ENCODE assay signal across 22 cellular contexts in the genomic region with DNA sequence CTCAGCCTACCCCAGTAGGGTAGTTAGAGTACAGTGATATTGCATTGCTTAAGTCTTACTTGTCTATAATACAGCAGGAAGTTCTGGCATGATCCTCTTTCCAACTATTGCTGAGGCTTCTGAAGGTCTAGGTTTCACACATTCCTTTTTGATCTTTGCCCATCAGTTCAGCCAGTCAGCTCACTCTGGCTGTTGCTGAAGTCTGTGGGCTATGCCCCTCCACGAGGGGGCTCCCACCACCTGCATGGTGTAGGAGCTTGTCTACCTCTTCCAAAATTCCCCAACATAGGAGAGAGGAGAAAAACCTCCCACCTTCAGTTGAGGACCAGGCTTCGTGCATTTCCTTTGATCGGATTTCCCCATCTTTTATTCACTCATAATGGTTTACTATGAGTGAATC. TPM values are rescaled to one million over a fixed set of nuclear protein-coding genes. Genes with fewer than 3 reads are reported as not detected.
DNase-seq lines count a peak whose midpoint lies in the region; ATAC-seq and TF ChIP-seq lines count a peak whose summit lies in the region.
"Had no signal": no experiment of that assay in that cellular context is flagged by ENCODE, and none has a peak within 500 bp of the region (broad histone marks: within the 10 kb centered on the region; RNA-seq: fewer than 3 reads in every experiment).

No MANE protein-coding gene starts in this region.

- TF ChIP-seq CTCF in DOHH2 (IDR thresholded peaks at IDR 0.05; ENCODE audit: low read depth, low read length, poor library complexity, severe bottlenecking) (peak; percentile 14), OCI-LY7 (conservative IDR thresholded peaks at IDR 0.05; ENCODE audit: low read length) (peak; percentile 54)

- H4K20me1 ChIP-seq in DOHH2 (ENCODE audit: control insufficient read depth, insufficient read depth, low read depth, low read length) = no peaks in the 10 kb centered on the region
- no peaks in the 10 kb centered on the region for H4K20me1 ChIP-seq in Karpas-422 (ENCODE audit: insufficient read depth, low read depth, low read length)
- no peaks in the 10 kb centered on the region for H4K20me1 ChIP-seq in OCI-LY7 (ENCODE audit: insufficient read depth, low read length)
- H4K20me1 ChIP-seq: BLaER1 treated with 17β-estradiol and CSF1 and Interleukin-3, amounts not matched to agents 10 nM and 100 nM had no signal

- no peak overlapping the region for H3K4me3 ChIP-seq in DOHH2 (ENCODE audit: low read length)
- H3K4me3 ChIP-seq in Karpas-422 (ENCODE audit: low read length) = no peak overlapping the region
- H3K4me3 ChIP-seq in OCI-LY7 (ENCODE audit: low read depth, low read length, poor library complexity, severe bottlenecking) = no peak overlapping the region
- H3K4me3 ChIP-seq in CD4-positive, alpha-beta memory T cell (ENCODE audit: low read length in 2 of 2) = no peak overlapping the region
- H3K4me3 ChIP-seq: A549; BLaER1 treated with 17β-estradiol and CSF1 and Interleukin-3, amounts not matched to agents 10 nM and 100 nM; GM23338 had no signal

- BruUV-seq in OCI-LY7 (replicated peaks; lab: Mats Ljungman, UMichigan) = no TSS peak

- peaks cover 7 to 12% of the 10 kb centered on the region in 2 donors for H3K27me3 Mint-ChIP-seq in CD4-positive, alpha-beta memory T cell

- H3K36me3 ChIP-seq in DOHH2 (ENCODE audit: control insufficient read depth, low read length) (no peaks in the 10 kb centered on the region), Karpas-422 (ENCODE audit: insufficient read depth, low read length) (no peaks in the 10 kb centered on the region; the same call in 1 of the 2 replicates), OCI-LY7 (ENCODE audit: insufficient read depth, low read length) (no peaks in the 10 kb centered on the region)
- no peaks in the 10 kb centered on the region for H3K36me3 ChIP-seq in CD4-positive, alpha-beta memory T cell (ENCODE audit: insufficient read depth, low read length)
- H3K36me3 ChIP-seq: BE2C had no signal

- H2AFZ ChIP-seq in Karpas-422 (ENCODE audit: low read length) (0 out of 2 replicates have a peak overlapping the region, but pooled peaks have one; percentile 41), OCI-LY7 (ENCODE audit: low read length) (no peak overlapping the region)

- H3K9ac ChIP-seq in Karpas-422 (ENCODE audit: low read length) = no peak overlapping the region
- H3K9ac ChIP-seq: BLaER1 treated with 17β-estradiol and CSF1 and Interleukin-3, amounts not matched to agents 10 nM and 100 nM had no signal

- no peaks in the 10 kb centered on the region for H3K9me2 ChIP-seq in DOHH2 (replicated peaks; ENCODE audit: control insufficient read depth, low read length)
- no peaks in the 10 kb centered on the region for H3K9me2 ChIP-seq in Karpas-422 (replicated peaks; ENCODE audit: insufficient read depth, low read length)
- H3K9me2 ChIP-seq in OCI-LY7 (ENCODE audit: insufficient read depth, low read length) = no peaks in the 10 kb centered on the region

- H3K9me3 ChIP-seq in DOHH2 (ENCODE audit: control insufficient read depth, insufficient read depth, low read length) = no peaks in the 10 kb centered on the region
- H3K9me3 ChIP-seq in Karpas-422 (ENCODE audit: low read length) = peaks cover 4% of the 10 kb centered on the region; the same call in 1 of the 2 replicates
- H3K9me3 ChIP-seq in OCI-LY7 (ENCODE audit: low read length) = no peaks in the 10 kb centered on the region
- H3K9me3 ChIP-seq in CD4-positive, alpha-beta memory T cell (ENCODE audit: control insufficient read depth in 1 of 2, low read length in 2 of 2) = no peaks in the 10 kb centered on the region
- H3K9me3 ChIP-seq: BE2C had no signal

- H3K4me3 Mint-ChIP-seq in CD4-positive, alpha-beta memory T cell = no peak overlapping the region
- H3K4me3 Mint-ChIP-seq: CD14-positive monocyte; CD4-positive, alpha-beta T cell; GM23338; H9 had no signal

- H3K4me1 ChIP-seq in DOHH2 (ENCODE audit: control insufficient read depth, low read length) (no peaks in the 10 kb centered on the region), Karpas-422 (ENCODE audit: low read length) (peaks cover 33% of the 10 kb centered on the region), OCI-LY7 (ENCODE audit: insufficient read depth, low read length, poor library complexity, severe bottlenecking) (no peaks in the 10 kb centered on the region)
- H3K4me1 ChIP-seq in CD4-positive, alpha-beta memory T cell (ENCODE audit: insufficient read depth, low read length) = no peaks in the 10 kb centered on the region
- H3K4me1 ChIP-seq: A549, BE2C had no signal

- peaks cover 0 to 4% of the 10 kb centered on the region in 2 donors for H3K36me3 Mint-ChIP-seq in CD4-positive, alpha-beta memory T cell
- H3K36me3 Mint-ChIP-seq: CD14-positive monocyte had no signal

- H3K27ac Mint-ChIP-seq in CD4-positive, alpha-beta memory T cell = no peak overlapping the region
- H3K27ac Mint-ChIP-seq: CD14-positive monocyte; CD4-positive, alpha-beta T cell; GM23338; H9 had no signal

- H3K27ac ChIP-seq in DOHH2 (ENCODE audit: low read depth, low read length) (no peak overlapping the region), Karpas-422 (ENCODE audit: low read length) (no peak overlapping the region), OCI-LY7 (ENCODE audit: low read depth, low read length, poor library complexity, severe bottlenecking) (no peak overlapping the region)
- no peak overlapping the region for H3K27ac ChIP-seq in CD4-positive, alpha-beta memory T cell (ENCODE audit: low read depth, low read length)
- H3K27ac ChIP-seq: A549; BLaER1 treated with 17β-estradiol and CSF1 and Interleukin-3, amounts not matched to agents 10 nM and 100 nM had no signal

- no peaks in the 10 kb centered on the region for H3K27me3 ChIP-seq in DOHH2 (ENCODE audit: control insufficient read depth, low read length)
- H3K27me3 ChIP-seq in Karpas-422 (ENCODE audit: low read length) = no peaks in the 10 kb centered on the region
- H3K27me3 ChIP-seq in CD4-positive, alpha-beta memory T cell (ENCODE audit: insufficient read depth, low read length) = no peaks in the 10 kb centered on the region
- H3K27me3 ChIP-seq: BE2C; BLaER1 treated with 17β-estradiol and CSF1 and Interleukin-3, amounts not matched to agents 10 nM and 100 nM had no signal

- no peak overlapping the region for H3K4me2 ChIP-seq in DOHH2 (ENCODE audit: low read length)
- H3K4me2 ChIP-seq in Karpas-422 (ENCODE audit: low read depth, low read length, poor library complexity, severe bottlenecking) = no peak overlapping the region
- no peak overlapping the region for H3K4me2 ChIP-seq in OCI-LY7 (ENCODE audit: low read length)
- H3K4me2 ChIP-seq: A549; BLaER1 treated with 17β-estradiol and CSF1 and Interleukin-3, amounts not matched to agents 10 nM and 100 nM; GM23338 had no signal

- DNase-seq in Karpas-422 = peak; percentile 66
- DNase-seq in OCI-LY7 (ENCODE audit: low spot score) = no peak
- DNase-seq in NCI-H446 (lab: John Stamatoyannopoulos, UW) = no peak
- no peak for DNase-seq in CD4-positive, alpha-beta memory T cell
- DNase-seq: 8988T; ACHN; AML-193; BE2C; Calu3; CD4-positive, alpha-beta T cell; COR-L47; DMS53; DMS79 treated with DMSO at 0.1 percent for 48 hours; H9 had no signal

- no peak for ATAC-seq in GM18873 (IDR thresholded peaks at IDR 0.05; ENCODE audit: low FRiP score, unreplicated experiment)
- ATAC-seq: A549, GM23338, HCT116 had no signal

- POLR2A ChIA-PET in OCI-LY7 (lab: Charles Lee) = interaction anchor here (0.7 kb wide), 1 partner anchor 344 kb away, joined by 3 read pairs; no protein-coding TSS in a partner anchor
- POLR2A ChIA-PET in CD4-positive, alpha-beta memory T cell (lab: Charles Lee; ENCODE audit: partially characterized antibody) = no interaction called here

- CTCF ChIA-PET in OCI-LY7 (lab: Charles Lee; ENCODE audit: unreplicated experiment) = no interaction called here
- CTCF ChIA-PET in CD4-positive, alpha-beta memory T cell (lab: Charles Lee; ENCODE audit: partially characterized antibody) = no interaction called here

- intact Hi-C loops in OCI-LY7 (cut with micrococcal nuclease; ENCODE audit: unreplicated experiment) = no loop called here
- intact Hi-C loops in CD4-positive, alpha-beta memory T cell (cut with micrococcal nuclease) = no loop called here

- H3F3A ChIP-seq in DOHH2 (ENCODE audit: control insufficient read depth, insufficient read depth) = no peaks in the 10 kb centered on the region

- no peaks in the 10 kb centered on the region for H3K4me1 Mint-ChIP-seq in CD4-positive, alpha-beta memory T cell
- H3K4me1 Mint-ChIP-seq: CD14-positive monocyte had no signal

- no peaks in the 10 kb centered on the region for H3K79me2 ChIP-seq in DOHH2 (ENCODE audit: control insufficient read depth, low read length)
- H3K79me2 ChIP-seq in Karpas-422 (ENCODE audit: low read length) = no peaks in the 10 kb centered on the region
- H3K79me2 ChIP-seq in OCI-LY7 (ENCODE audit: insufficient read depth, low read depth, low read length) = no peaks in the 10 kb centered on the region

- peaks cover 0 to 13% (median 3%) of the 10 kb centered on the region in 8 donors for H3K9me3 Mint-ChIP-seq in CD4-positive, alpha-beta memory T cell

RNA-seq across cellular contexts. Expression of gene PROKR1, which starts 26.3 kb away (rescaled TPM):
- total RNA-seq in Karpas-422 (2014; rRNA removed; shearing (Covaris generic); ENCODE audit: low replicate concordance) = not detected in 2 replicates
- total RNA-seq in OCI-LY7 (2014; rRNA removed; shearing (Covaris generic)) = 0.08 and 0.28 TPM in 2 replicates
- not detected in 2 replicates for total RNA-seq in OCI-LY7 (2022)
- not detected for total RNA-seq in CD4-positive, alpha-beta memory T cell
- polyA plus RNA-seq in CD4-positive, alpha-beta memory T cell = under 1 TPM in 1 of 2 donors, not detected in 1; 0.07 TPM
- total RNA-seq: Calu3; CD4-positive, alpha-beta T cell; H4 had no signal
- polyA plus RNA-seq: A549, CD14-positive monocyte had no signal
